In the genomic region with DNA sequence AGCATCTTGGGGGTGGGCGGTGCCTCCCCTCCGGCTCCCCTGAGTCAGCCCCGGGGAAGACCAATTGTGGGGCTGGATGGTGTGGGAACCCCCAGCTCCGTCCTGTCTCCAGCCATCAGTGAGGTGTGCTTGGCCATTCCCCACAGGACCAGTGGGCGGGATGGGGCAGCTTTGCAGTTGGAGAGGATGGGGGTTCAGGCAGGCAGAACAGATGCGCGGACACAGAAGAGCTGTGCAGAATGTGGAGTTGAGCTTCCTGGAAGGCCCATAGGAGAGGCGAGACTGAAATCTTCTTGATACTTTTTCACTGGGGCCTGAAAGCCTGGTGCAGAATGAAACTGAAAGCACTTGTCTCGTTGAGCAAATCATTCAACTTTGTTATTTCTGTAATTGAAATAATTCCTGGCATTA, we compare ENCODE assay signal across 15 cellular contexts. TPM values are rescaled to one million over a fixed set of nuclear protein-coding genes. Genes with fewer than 3 reads are reported as not detected.
A peak's percentile ranks its signal among the peaks of the same experiment; 100 is the strongest.
DNase-seq lines count a peak whose midpoint lies in the region; ATAC-seq lines count a peak whose summit lies in the region.
"Had no signal": no experiment of that assay in that cellular context is flagged by ENCODE, and none has a peak within 500 bp of the region (broad histone marks: within the 10 kb centered on the region; RNA-seq: fewer than 3 reads in every experiment).

No MANE protein-coding gene starts in this region.

- DNase-seq in right cardiac atrium (peak in 2 of 3 donors; percentile 28 to 42), cardiac septum (ENCODE audit: low spot score) (no peak), foreskin melanocyte (no peak), D341Med (ENCODE audit: low spot score) (no peak), anterior cingulate cortex (lab: John Stamatoyannopoulos, UW) (no peak)
- no peak for DNase-seq in activated naive CD8-positive, alpha-beta T cell treated with anti-CD3 and anti-CD28 coated beads, Interleukin-2, amount 50 U/mL, for 24 hours
- no peak for DNase-seq in stimulated activated naive B cell treated with anti-CD40 and anti-IgM and Interleukin-4, amounts not matched to agents 10 μg/mL and 1 μg/mL and 100 μg/mL, for 72 hours
- DNase-seq: activated CD8-positive, alpha-beta memory T cell treated with anti-CD3 and anti-CD28 coated beads, Interleukin-2, amount 50 U/mL, for 4 hours; body of pancreas; C1 segment of cervical spinal cord; stimulated activated CD4-positive, alpha-beta T cell treated with anti-CD3 and anti-CD28 coated beads, Interleukin-4, amount 100 ng/mL, for 1 hour; stomach had no signal

- 85% methylated on average over 9 of the region's 9 CpGs for WGBS in right cardiac atrium

- no peak for ATAC-seq in right cardiac atrium
- ATAC-seq in GM21723 (IDR thresholded peaks at IDR 0.05; ENCODE audit: unreplicated experiment): peak; percentile 47
- ATAC-seq in activated naive CD8-positive, alpha-beta T cell treated with anti-CD3 and anti-CD28 coated beads, Interleukin-2, amount 50 U/mL, for 24 hours: peak; percentile 12
- ATAC-seq in stimulated activated naive B cell treated with anti-CD40 and anti-IgM and Interleukin-4, amounts not matched to agents 10 μg/mL and 1 μg/mL and 100 μg/mL, for 72 hours (replicated peaks): peak in 1 of 2 donors; percentile 43
- ATAC-seq: body of pancreas had no signal

- no peak overlapping the region for H3K27ac Mint-ChIP-seq in activated naive CD8-positive, alpha-beta T cell treated with anti-CD3 and anti-CD28 coated beads, Interleukin-2, amount 50 U/mL, for 24 hours
- peak overlapping the region; percentile 39 for H3K27ac Mint-ChIP-seq in stimulated activated naive B cell treated with anti-CD40 and anti-IgM and Interleukin-4, amounts not matched to agents 10 μg/mL and 1 μg/mL and 100 μg/mL, for 72 hours

- no peak overlapping the region for H3K27ac ChIP-seq in right cardiac atrium (ENCODE audit: low read length)
- H3K27ac ChIP-seq: body of pancreas, PC-9, prostate gland had no signal

- H3K4me1 Mint-ChIP-seq in activated naive CD8-positive, alpha-beta T cell treated with anti-CD3 and anti-CD28 coated beads, Interleukin-2, amount 50 U/mL, for 24 hours: peaks cover 31% of the 10 kb centered on the region
- H3K4me1 Mint-ChIP-seq in stimulated activated naive B cell treated with anti-CD40 and anti-IgM and Interleukin-4, amounts not matched to agents 10 μg/mL and 1 μg/mL and 100 μg/mL, for 72 hours: peaks cover 52 to 76% of the 10 kb centered on the region in 2 donors

- no peaks in the 10 kb centered on the region for H3K9me3 ChIP-seq in right cardiac atrium (ENCODE audit: control insufficient read depth, low read length)
- H3K9me3 ChIP-seq: body of pancreas, prostate gland, stomach had no signal

- H3K4me3 ChIP-seq in right cardiac atrium (ENCODE audit: low read length): no peak overlapping the region
- H3K4me3 ChIP-seq: body of pancreas, PC-9, prostate gland, stomach had no signal

- intact Hi-C loops in right cardiac atrium (cut with DNase I) (no loop called here), cardiac septum (cut with DNase I) (no loop called here)

- no peak overlapping the region for H3K4me3 Mint-ChIP-seq in activated naive CD8-positive, alpha-beta T cell treated with anti-CD3 and anti-CD28 coated beads, Interleukin-2, amount 50 U/mL, for 24 hours
- peak overlapping the region; percentile 65 to 69 for H3K4me3 Mint-ChIP-seq in stimulated activated naive B cell treated with anti-CD40 and anti-IgM and Interleukin-4, amounts not matched to agents 10 μg/mL and 1 μg/mL and 100 μg/mL, for 72 hours

- H3K4me1 ChIP-seq in right cardiac atrium (ENCODE audit: control insufficient read depth, insufficient read depth, low read length): peaks cover 18% of the 10 kb centered on the region
- H3K4me1 ChIP-seq: body of pancreas, prostate gland had no signal

- peaks cover 3% of the 10 kb centered on the region for H3K27me3 Mint-ChIP-seq in activated naive CD8-positive, alpha-beta T cell treated with anti-CD3 and anti-CD28 coated beads, Interleukin-2, amount 50 U/mL, for 24 hours
- no peaks in the 10 kb centered on the region for H3K27me3 Mint-ChIP-seq in stimulated activated naive B cell treated with anti-CD40 and anti-IgM and Interleukin-4, amounts not matched to agents 10 μg/mL and 1 μg/mL and 100 μg/mL, for 72 hours

- no peaks in the 10 kb centered on the region for H3K36me3 Mint-ChIP-seq in activated naive CD8-positive, alpha-beta T cell treated with anti-CD3 and anti-CD28 coated beads, Interleukin-2, amount 50 U/mL, for 24 hours (ENCODE audit: low read depth)
- H3K36me3 Mint-ChIP-seq in stimulated activated naive B cell treated with anti-CD40 and anti-IgM and Interleukin-4, amounts not matched to agents 10 μg/mL and 1 μg/mL and 100 μg/mL, for 72 hours: peaks cover 54 to 73% of the 10 kb centered on the region in 2 donors

- H3K9me3 Mint-ChIP-seq in activated naive CD8-positive, alpha-beta T cell treated with anti-CD3 and anti-CD28 coated beads, Interleukin-2, amount 50 U/mL, for 24 hours: no peaks in the 10 kb centered on the region
- H3K9me3 Mint-ChIP-seq in stimulated activated naive B cell treated with anti-CD40 and anti-IgM and Interleukin-4, amounts not matched to agents 10 μg/mL and 1 μg/mL and 100 μg/mL, for 72 hours: no peaks in the 10 kb centered on the region

- H3K27me3 ChIP-seq in right cardiac atrium (ENCODE audit: control insufficient read depth, insufficient read depth): no peaks in the 10 kb centered on the region
- H3K27me3 ChIP-seq: body of pancreas, stomach had no signal

RNA-seq across cellular contexts. Expression of gene PARVB, which starts 23.8 kb away (rescaled TPM):
- 100 to 1,000 TPM in 2 of 4 donors, 10 to 100 TPM in 2; 85.9 to 124 (median 99.1) TPM for total RNA-seq in right cardiac atrium
- polyA plus RNA-seq in right cardiac atrium: 44.0 TPM
- 98.1 TPM for total RNA-seq in cardiac septum

Comparison
In these comparisons a context has a peak if more than half of its experiments do, and no peak if none do; other contexts are left out.
1. DNase-seq: peak in right cardiac atrium (2 of 3); none in cardiac septum (single experiment), activated naive CD8-positive, alpha-beta T cell treated with anti-CD3 and anti-CD28 coated beads, Interleukin-2, amount 50 U/mL, for 24 hours (single experiment), stimulated activated naive B cell treated with anti-CD40 and anti-IgM and Interleukin-4, amounts not matched to agents 10 μg/mL and 1 μg/mL and 100 μg/mL, for 72 hours (single experiment), foreskin melanocyte (single experiment), D341Med (single experiment) and anterior cingulate cortex (0 of 58).
2. ATAC-seq: peak in GM21723 (single experiment) and activated naive CD8-positive, alpha-beta T cell treated with anti-CD3 and anti-CD28 coated beads, Interleukin-2, amount 50 U/mL, for 24 hours (single experiment); none in right cardiac atrium (0 of 2).